Comparison of ENCODE assay signal across 11 cellular contexts in the genomic region with DNA sequence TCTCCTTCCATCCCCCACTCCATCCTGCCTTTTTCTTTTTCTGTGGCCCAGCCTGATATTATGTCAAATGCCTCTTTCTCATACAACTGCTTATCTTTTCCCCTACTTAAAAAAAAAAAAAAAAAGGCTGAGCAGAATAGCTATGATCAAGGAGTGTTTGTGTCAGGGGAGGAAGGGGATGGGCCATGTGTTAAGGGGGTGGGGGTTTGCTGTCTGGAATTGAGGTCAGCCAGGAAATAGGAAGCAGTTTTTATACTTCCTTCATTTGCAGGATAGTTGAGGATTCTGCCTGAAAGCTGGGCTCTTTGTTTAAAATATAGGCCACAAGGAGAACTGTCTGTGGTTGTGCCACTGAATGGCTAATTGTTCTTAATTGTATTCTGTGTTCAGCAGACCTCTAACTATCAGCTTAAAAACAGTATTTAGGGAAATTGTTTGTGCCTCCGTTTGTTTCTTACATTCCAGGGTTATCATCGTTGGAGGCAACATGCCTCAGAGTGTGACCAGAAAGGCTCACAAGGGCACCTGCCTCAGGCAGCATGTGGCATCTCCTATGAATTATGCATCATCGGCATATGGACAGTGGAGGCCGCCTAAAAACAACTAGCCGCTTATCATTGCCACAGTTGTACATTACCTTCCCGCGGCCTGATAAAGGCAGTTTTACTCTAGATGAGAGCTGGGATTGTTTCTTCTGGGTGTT.
DNase-seq lines count a peak whose midpoint lies in the region; ATAC-seq and TF ChIP-seq lines count a peak whose summit lies in the region.
"Had no signal": no experiment of that assay in that cellular context is flagged by ENCODE, and none has a peak within 500 bp of the region (broad histone marks: within the 10 kb centered on the region; RNA-seq: fewer than 3 reads in every experiment).

No MANE protein-coding gene starts in this region.

- WGBS in testis, 2 donors, result 50 to 62% methylated on average over 7 of the region's 7 CpGs
- 76 to 79% methylated on average over 7 of the region's 7 CpGs for WGBS in lower leg skin, 2 donors

- no peaks in the 10 kb centered on the region for H3K27me3 ChIP-seq in SJCRH30
- H3K27me3 ChIP-seq in left ventricle myocardium inferior (ENCODE audit: low read depth), result no peaks in the 10 kb centered on the region
- no peaks in the 10 kb centered on the region for H3K27me3 ChIP-seq in testis

- H3K4me1 ChIP-seq in SJCRH30 (peaks cover 9% of the 10 kb centered on the region), left ventricle myocardium inferior (peaks cover 47% of the 10 kb centered on the region), testis (peaks cover 24% of the 10 kb centered on the region)

- no peaks in the 10 kb centered on the region for H3K9me3 Mint-ChIP-seq in effector memory CD8-positive, alpha-beta T cell

- peak; percentile 12 for DNase-seq in NOMO-1 treated with DMSO at 0.1 percent for 48 hours (lab: John Stamatoyannopoulos, UW; ENCODE audit: unreplicated experiment)
- DNase-seq in NOMO-1 treated with dmso at 0.1 percent for 144 hours (lab: John Stamatoyannopoulos, UW; ENCODE audit: unreplicated experiment), result no peak
- DNase-seq in SJCRH30, result peak; percentile 49 to 67
- no peak for DNase-seq in left ventricle myocardium inferior
- DNase-seq in testis, result peak; percentile 46
- no peak for DNase-seq in effector memory CD8-positive, alpha-beta T cell
- DNase-seq in NCI-H510A (lab: John Stamatoyannopoulos, UW), result no peak
- DNase-seq in lower leg skin (ENCODE audit: low spot score in 2 of 2), result no peak
- DNase-seq: activated T-cell treated with anti-CD3 and anti-CD28 coated beads, Interleukin-2, amount 50 U/mL, for 48 hours; GM23248 had no signal

- H3K36me3 ChIP-seq in SJCRH30, result no peaks in the 10 kb centered on the region
- H3K36me3 ChIP-seq in left ventricle myocardium inferior, result no peaks in the 10 kb centered on the region
- no peaks in the 10 kb centered on the region for H3K36me3 ChIP-seq in testis (ENCODE audit: low read depth, missing control alignments)

- H3K27me3 Mint-ChIP-seq in effector memory CD8-positive, alpha-beta T cell, result no peaks in the 10 kb centered on the region

- intact Hi-C loops in left ventricle myocardium inferior (cut with micrococcal nuclease) (no loop called here), testis (cut with DNase I; ENCODE audit: low total_unique reads) (no loop called here), lower leg skin (cut with DNase I; ENCODE audit: low total_unique reads) (no loop called here)

- no peaks in the 10 kb centered on the region for H3K9me3 ChIP-seq in SJCRH30 (replicated peaks)
- H3K9me3 ChIP-seq in left ventricle myocardium inferior (replicated peaks), result no peaks in the 10 kb centered on the region
- no peaks in the 10 kb centered on the region for H3K9me3 ChIP-seq in testis

- no peak overlapping the region for H3K4me3 Mint-ChIP-seq in effector memory CD8-positive, alpha-beta T cell

- no peaks in the 10 kb centered on the region for H3K4me1 Mint-ChIP-seq in effector memory CD8-positive, alpha-beta T cell (ENCODE audit: low read depth in 2 of 2)

- peak overlapping the region; percentile 39 for H3K27ac ChIP-seq in SJCRH30
- peak overlapping the region; percentile 53 for H3K27ac ChIP-seq in left ventricle myocardium inferior (replicated peaks)
- peak overlapping the region; percentile 47 to 48 for H3K27ac ChIP-seq in testis
- H3K27ac ChIP-seq: GM23248 had no signal

- no peak for ATAC-seq in effector memory CD8-positive, alpha-beta T cell (replicated peaks)
- ATAC-seq: K562 had no signal

- no peak for TF ChIP-seq CTCF in left ventricle myocardium inferior (IDR thresholded peaks at IDR 0.05; ENCODE audit: borderline replicate concordance)
- no peak for TF ChIP-seq CTCF in testis (IDR thresholded peaks at IDR 0.05)
- TF ChIP-seq CTCF in lower leg skin (IDR thresholded peaks at IDR 0.05), result no peak

- TF ChIP-seq POLR2A in testis (IDR thresholded peaks at IDR 0.05) (no peak), lower leg skin (IDR thresholded peaks at IDR 0.05) (no peak)

- H3K36me3 Mint-ChIP-seq in effector memory CD8-positive, alpha-beta T cell (ENCODE audit: insufficient read depth), result no peaks in the 10 kb centered on the region

- H3K4me3 ChIP-seq in SJCRH30 (0 out of 2 replicates have a peak overlapping the region, but pooled peaks have one; percentile 8), left ventricle myocardium inferior (no peak overlapping the region), testis (no peak overlapping the region), lower leg skin (ENCODE audit: low read depth, poor library complexity, severe bottlenecking) (no peak overlapping the region)
- H3K4me3 ChIP-seq: GM23248, K562 had no signal

- H3K27ac Mint-ChIP-seq in effector memory CD8-positive, alpha-beta T cell, result no peak overlapping the region

Comparison
In these comparisons a context has a peak if more than half of its experiments do, and no peak if none do; other contexts are left out.
1. DNase-seq: peak in NOMO-1 treated with DMSO at 0.1 percent for 48 hours (single experiment), SJCRH30 (2 of 2) and testis (single experiment); none in NOMO-1 treated with dmso at 0.1 percent for 144 hours (single experiment), left ventricle myocardium inferior (single experiment), effector memory CD8-positive, alpha-beta T cell (0 of 3), NCI-H510A (single experiment) and lower leg skin (0 of 2).
2. Peak in every context shown above with its lines, with median percentiles within 50 percentile points of each other: H3K27ac ChIP-seq.